In the genomic region with DNA sequence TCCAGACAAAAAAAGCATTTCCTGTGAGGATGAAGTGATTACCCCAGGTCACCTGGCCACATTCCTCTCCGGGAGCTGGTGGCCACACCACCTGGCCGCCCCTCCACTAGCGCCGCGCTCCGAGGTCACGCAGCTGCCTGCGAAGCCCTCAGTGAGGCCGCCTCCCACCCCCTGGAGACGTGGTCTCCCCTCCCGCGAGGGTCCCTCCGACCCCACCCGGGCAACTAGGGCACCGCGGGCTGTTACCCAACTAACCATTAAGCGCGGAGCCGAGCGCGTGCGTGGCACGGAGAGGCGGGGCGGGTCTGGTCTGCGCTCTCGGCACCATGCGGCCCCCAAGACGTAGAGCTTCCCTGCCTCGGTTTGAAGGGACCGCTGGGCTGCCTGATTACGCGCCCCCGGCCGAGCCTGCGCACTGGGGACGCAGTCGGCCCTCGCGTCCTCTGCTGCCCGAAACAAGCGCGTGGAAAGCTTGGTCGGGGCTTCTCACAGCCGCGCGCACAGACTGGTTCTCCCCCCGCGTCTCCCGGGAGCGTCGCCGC, we compare ENCODE assay signal across 8 cellular contexts.
DNase-seq lines count a peak whose midpoint lies in the region; ATAC-seq and TF ChIP-seq lines count a peak whose summit lies in the region.

No MANE protein-coding gene starts in this region.

- H3K36me3 ChIP-seq in duodenal mucosa (ENCODE audit: control insufficient read depth in 1 of 2, insufficient read depth in 2 of 2, low read length in 2 of 2) (no peaks in the 10 kb centered on the region), lower lobe of right lung (no peaks in the 10 kb centered on the region), transverse colon (no peaks in the 10 kb centered on the region)

- no peak for TF ChIP-seq POLR2A in transverse colon (IDR thresholded peaks at IDR 0.05)

- TF ChIP-seq CTCF in lower lobe of right lung (IDR thresholded peaks at IDR 0.05) (no peak), transverse colon (IDR thresholded peaks at IDR 0.05) (no peak)

- H3K9me3 ChIP-seq in duodenal mucosa (ENCODE audit: control insufficient read depth in 1 of 2, low read length in 2 of 2): no peaks in the 10 kb centered on the region
- H3K9me3 ChIP-seq in lower lobe of right lung: no peaks in the 10 kb centered on the region
- H3K9me3 ChIP-seq in transverse colon: no peaks in the 10 kb centered on the region

- WGBS in transverse colon (ENCODE audit: low coverage in 1 of 2), 2 donors: 2% methylated on average over 30 of the region's 53 CpGs; no CpG with 5 or more reads in 1 of the 2 donors

- no peak for TF ChIP-seq EP300 in transverse colon (IDR thresholded peaks at IDR 0.05; ENCODE audit: low read depth)

- peak; percentile 35 to 42 for ATAC-seq in lower lobe of right lung
- no peak for ATAC-seq in GM18511 (IDR thresholded peaks at IDR 0.05; ENCODE audit: unreplicated experiment)
- ATAC-seq in HG03571 (IDR thresholded peaks at IDR 0.05; ENCODE audit: unreplicated experiment): no peak
- no peak for ATAC-seq in GM21576 (IDR thresholded peaks at IDR 0.05; ENCODE audit: unreplicated experiment)

- intact Hi-C loops in lower lobe of right lung (cut with DNase I) (no loop called here), transverse colon (cut with DNase I; ENCODE audit: low total_unique reads) (no loop called here)

- in situ Hi-C loops in transverse colon (cut with MboI; ENCODE audit: low pct_ligation_motif_present in 1 of 4, low pct_unique_long_range_greater_than_20kb in 1 of 4, low sequenced_read_pairs in 3 of 4): no loop called here

- H3K4me1 ChIP-seq in duodenal mucosa (ENCODE audit: control insufficient read depth in 1 of 2, insufficient read depth in 2 of 2, low read length in 2 of 2) (no peaks in the 10 kb centered on the region), lower lobe of right lung (peaks cover 8% of the 10 kb centered on the region), transverse colon (peaks cover 0 to 13% (median 12%) of the 10 kb centered on the region in 4 donors)

- H3K4me3 ChIP-seq in duodenal mucosa (ENCODE audit: low read depth in 1 of 2, low read length in 2 of 2): peak overlapping the region; percentile 65
- H3K4me3 ChIP-seq in lower lobe of right lung: peak overlapping the region; percentile 44
- peak overlapping the region; percentile 15 to 59 (median 33) for H3K4me3 ChIP-seq in transverse colon

- H3K9ac ChIP-seq in duodenal mucosa (ENCODE audit: low read depth in 1 of 2, low read length in 2 of 2): peak overlapping the region; percentile 37 to 57

- H3K27ac ChIP-seq in duodenal mucosa (ENCODE audit: low read depth, low read length) (no peak overlapping the region), lower lobe of right lung (no peak overlapping the region), transverse colon (no peak overlapping the region)

- peak; percentile 71 for DNase-seq in ELR (ENCODE audit: low read depth)
- DNase-seq in NCI-H748 treated with DMSO at 0.1 percent for 48 hours (lab: John Stamatoyannopoulos, UW): peak; percentile 13
- DNase-seq in lower lobe of right lung: no peak
- DNase-seq in transverse colon: peak; percentile 31

- H3K27me3 ChIP-seq in duodenal mucosa (ENCODE audit: control insufficient read depth in 1 of 2, insufficient read depth in 2 of 2, low read length in 2 of 2) (peaks cover 0 to 4% of the 10 kb centered on the region in 2 donors), lower lobe of right lung (ENCODE audit: low read depth) (peaks cover 46% of the 10 kb centered on the region), transverse colon (peaks cover 32% of the 10 kb centered on the region)

Comparison
In these comparisons a context has a peak if more than half of its experiments do, and no peak if none do; other contexts are left out.
1. ATAC-seq: peak in lower lobe of right lung (2 of 2); none in GM18511 (single experiment), HG03571 (single experiment) and GM21576 (single experiment).
2. Peak in every context shown above with its lines, with median percentiles within 50 percentile points of each other: H3K4me3 ChIP-seq.